In the genomic region with DNA sequence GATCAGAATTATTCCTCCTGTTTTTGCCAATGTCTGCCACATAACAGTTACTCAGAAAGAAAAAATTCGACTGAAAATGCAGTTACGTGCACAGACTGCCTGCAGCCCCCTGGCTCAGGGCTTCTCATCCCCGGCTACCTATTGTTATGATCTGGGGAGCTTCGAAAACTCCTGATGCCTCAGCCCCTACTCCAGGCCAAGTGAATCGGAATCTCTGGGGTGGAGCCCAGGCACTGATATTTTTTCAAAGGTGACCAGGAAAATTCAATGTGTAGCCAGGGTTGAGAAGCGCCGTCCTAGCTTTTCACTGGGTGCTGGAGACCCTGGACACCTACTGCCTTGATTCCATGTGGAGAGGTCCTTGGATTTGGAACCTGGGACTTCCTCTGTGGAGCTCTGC, we compare ENCODE assay signal across 1 cellular context.
TF ChIP-seq lines count a peak whose summit lies in the region.

No MANE protein-coding gene starts in this region.

TF ChIP-seq in H1, 55 proteins besides CTCF, POLR2A, EP300 and RAD21:
- TF ChIP-seq EZH2 (IDR thresholded peaks at IDR 0.05; ENCODE audit: low read depth, low read length, severe bottlenecking) (no peak), SIRT6 (IDR thresholded peaks at IDR 0.05; ENCODE audit: low read length) (no peak), PHF8 (conservative IDR thresholded peaks at IDR 0.05; ENCODE audit: low read depth, low read length) (no peak), EGR1 (IDR thresholded peaks at IDR 0.05; ENCODE audit: borderline replicate concordance, low read depth, low read length) (no peak), CTBP2 (IDR thresholded peaks at IDR 0.05; ENCODE audit: borderline replicate concordance, insufficient read depth, insufficient read length, low read length) (no peak), SIX5 (IDR thresholded peaks at IDR 0.05; ENCODE audit: low read depth, low read length) (no peak), KDM1A (IDR thresholded peaks at IDR 0.05; ENCODE audit: borderline replicate concordance, low read length) (no peak), BCL11A (IDR thresholded peaks at IDR 0.05; ENCODE audit: low read depth in 2 of 2, low read length in 2 of 2) (no peak), GABPA (IDR thresholded peaks at IDR 0.05; ENCODE audit: borderline replicate concordance, insufficient read depth, low read length) (no peak), SAP30 (IDR thresholded peaks at IDR 0.05; ENCODE audit: insufficient read depth, insufficient replicate concordance, low read length) (no peak), POLR2AphosphoS5 (IDR thresholded peaks at IDR 0.05; ENCODE audit: low read depth, low read length) (no peak)
